8 cellular contexts compared by ENCODE assay signal in genomic region chr1:161486806-161487482, GRCh38. TPM values are rescaled to one million over a fixed set of nuclear protein-coding genes. Genes with fewer than 3 reads are reported as not detected.
DNase-seq lines count a peak whose midpoint lies in the region; ATAC-seq and TF ChIP-seq lines count a peak whose summit lies in the region.

No MANE protein-coding gene starts in this region.

- intact Hi-C loops in left lung (cut with DNase I), result loop anchor here in 1 of 2 donors (10.0 kb wide), 1 partner anchor 258 kb away; the partner anchor contains the start of gene DUSP12

- H3K27me3 ChIP-seq in MM.1S (replicated peaks; ENCODE audit: insufficient read depth, low read length) (0 out of 2 replicates have a peak, but pooled peaks cover under 1% of the 10 kb centered on the region), left lung (peaks cover 0 to 33% of the 10 kb centered on the region in 2 donors)

- H3K36me3 ChIP-seq in MM.1S (replicated peaks; ENCODE audit: insufficient read depth, low read length) (no peaks in the 10 kb centered on the region), SK-N-MC (ENCODE audit: insufficient read depth, low read length) (no peaks in the 10 kb centered on the region), left lung (no peaks in the 10 kb centered on the region)

- no peaks in the 10 kb centered on the region for H3K9me2 ChIP-seq in MM.1S (replicated peaks; ENCODE audit: insufficient read depth, low read length)

- H3K4me1 ChIP-seq in MM.1S (ENCODE audit: low read length), result no peaks in the 10 kb centered on the region
- peaks cover 0 to 24% of the 10 kb centered on the region in 2 donors for H3K4me1 ChIP-seq in left lung

- ATAC-seq in left lung, result peak; percentile 91

- H3K9ac ChIP-seq in MM.1S (ENCODE audit: low read length), result no peak overlapping the region
- H3K9ac ChIP-seq in SK-N-MC (ENCODE audit: insufficient read length), result no peak overlapping the region

- no peak overlapping the region for H3K4me3 ChIP-seq in MM.1S (ENCODE audit: low read length)
- peak overlapping the region; percentile 38; the same call in 1 of the 2 replicates for H3K4me3 ChIP-seq in SK-N-MC
- no peak overlapping the region for H3K4me3 ChIP-seq in left lung

- TF ChIP-seq CTCF in MM.1S (IDR thresholded peaks at IDR 0.05; ENCODE audit: low read length) (peak; percentile 96), left lung (IDR thresholded peaks at IDR 0.05) (peak; percentile 73 to 87)

- no peaks in the 10 kb centered on the region for H3F3A ChIP-seq in MM.1S (ENCODE audit: insufficient read depth, low read length)

- no peaks in the 10 kb centered on the region for H4K20me1 ChIP-seq in MM.1S (ENCODE audit: insufficient read depth, low read length)

- H3K9me3 ChIP-seq in MM.1S (replicated peaks; ENCODE audit: insufficient read depth, low read length) (no peaks in the 10 kb centered on the region), SK-N-MC (ENCODE audit: low read depth, low read length) (no peaks in the 10 kb centered on the region), left lung (no peaks in the 10 kb centered on the region)

- no peaks in the 10 kb centered on the region for H3K79me2 ChIP-seq in MM.1S (ENCODE audit: low read length)

- H3K4me2 ChIP-seq in MM.1S (ENCODE audit: low read depth, low read length), result no peak overlapping the region

- H2AFZ ChIP-seq in MM.1S (ENCODE audit: low read length), result no peak overlapping the region

- H3K27ac ChIP-seq in MM.1S (ENCODE audit: low read length), result no peak overlapping the region
- no peak overlapping the region for H3K27ac ChIP-seq in SK-N-MC
- no peak overlapping the region for H3K27ac ChIP-seq in left lung

- peak; percentile 44 for DNase-seq in activated gamma-delta T cell treated with Interleukin-2 at 50 U/mL for 16 hours
- DNase-seq in activated gamma-delta T cell (lab: John Stamatoyannopoulos, UW), result no peak
- peak; percentile 84 for DNase-seq in MM.1S
- DNase-seq in SK-N-MC (ENCODE audit: low read depth, low spot score), result peak; percentile 55
- peak; percentile 7 for DNase-seq in cerebellum (ENCODE audit: low spot score)
- no peak for DNase-seq in left lung
- DNase-seq in stimulated activated CD8-positive, alpha-beta memory T cell treated with anti-CD3 and anti-CD28 coated beads, Interleukin-4, amount 100 ng/mL, for 48 hours, result peak; percentile 40
- DNase-seq in effector CD8-positive, alpha-beta T cell (lab: John Stamatoyannopoulos, UW), result no peak

RNA-seq across cellular contexts. Expression of gene FCGR2A, which starts 18.3 kb away (rescaled TPM):
- 7.4 TPM for total RNA-seq in cerebellum
- 100 to 1,000 TPM in 1 of 2 donors, 10 to 100 TPM in 1; 80.0 to 135 TPM for total RNA-seq in left lung

RNA-seq across cellular contexts. Expression of gene HSPA6, which starts 37.4 kb away (rescaled TPM):
- total RNA-seq in cerebellum (0.27 TPM), left lung (10 to 100 TPM in 1 of 2 donors, 1 to 10 TPM in 1; 7.1 to 18.7 TPM)

Comparison
In these comparisons a context has a peak if more than half of its experiments do, and no peak if none do; other contexts are left out.
1. DNase-seq: peak in activated gamma-delta T cell treated with Interleukin-2 at 50 U/mL for 16 hours (single experiment), MM.1S (single experiment), SK-N-MC (single experiment), cerebellum (single experiment) and stimulated activated CD8-positive, alpha-beta memory T cell treated with anti-CD3 and anti-CD28 coated beads, Interleukin-4, amount 100 ng/mL, for 48 hours (single experiment); none in activated gamma-delta T cell (single experiment), left lung (0 of 2) and effector CD8-positive, alpha-beta T cell (single experiment).